Comparison of ENCODE assay signal across 8 cellular contexts in the genomic region with DNA sequence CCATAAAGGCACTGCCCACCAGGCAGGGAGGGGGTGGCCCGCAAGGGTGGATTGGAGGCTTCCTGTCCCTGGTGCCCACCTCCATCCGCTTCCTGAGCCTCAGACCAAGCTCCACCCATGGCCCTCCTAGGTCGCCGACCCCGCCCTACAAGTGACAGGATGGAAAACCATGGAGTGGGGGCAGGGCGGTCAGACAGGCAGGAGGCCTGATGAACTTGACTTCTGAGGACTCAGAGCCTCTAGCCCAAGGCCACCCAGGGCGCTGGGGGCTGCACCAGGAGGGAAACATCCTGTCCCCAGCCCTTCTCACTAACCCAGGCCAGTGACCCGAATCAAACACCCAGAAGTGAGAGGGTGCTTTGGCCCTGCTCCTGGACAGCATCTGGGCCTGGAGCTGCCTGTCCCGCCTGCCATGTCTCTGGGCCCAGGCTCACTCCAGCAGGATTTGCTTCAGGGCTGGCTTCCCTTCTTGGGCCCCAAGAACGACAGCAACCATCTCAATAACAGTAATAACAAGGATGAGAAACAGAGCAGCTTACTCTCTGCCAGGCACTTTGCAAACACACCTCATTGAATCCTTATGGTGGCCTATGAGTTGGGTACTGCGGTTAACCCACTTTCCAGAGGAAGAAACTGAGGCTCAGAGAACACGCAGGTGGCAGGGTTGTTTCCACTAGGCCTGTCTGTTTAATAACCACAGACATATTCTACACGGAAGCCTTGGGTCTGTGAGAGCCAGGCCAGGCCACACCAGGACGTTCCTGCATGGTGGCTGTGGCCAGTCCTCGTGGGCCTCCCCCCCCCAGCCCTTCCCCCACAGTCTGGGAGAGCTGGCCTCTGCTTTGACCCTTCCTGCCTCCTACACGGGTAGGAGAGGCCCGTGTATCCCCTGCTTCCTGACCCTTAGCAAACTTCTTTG. TPM values are rescaled to one million over a fixed set of nuclear protein-coding genes. Genes with fewer than 3 reads are reported as not detected.
DNase-seq lines count a peak whose midpoint lies in the region; ATAC-seq and TF ChIP-seq lines count a peak whose summit lies in the region.

No MANE protein-coding gene starts in this region.

- ATAC-seq in heart left ventricle: peak; percentile 39 to 80 (median 54)

- no peak for TF ChIP-seq CTCF in DOHH2 (IDR thresholded peaks at IDR 0.05; ENCODE audit: low read depth, low read length, poor library complexity, severe bottlenecking)
- no peak for TF ChIP-seq CTCF in heart left ventricle (IDR thresholded peaks at IDR 0.05)
- no peak for TF ChIP-seq CTCF in spleen (IDR thresholded peaks at IDR 0.05 in 8 of 11, conservative IDR thresholded peaks at IDR 0.05 in 3 of 11)

- H3K9me2 ChIP-seq in DOHH2 (replicated peaks; ENCODE audit: control insufficient read depth, low read length): no peaks in the 10 kb centered on the region

- H3K79me2 ChIP-seq in DOHH2 (ENCODE audit: control insufficient read depth, low read length): peaks cover 3% of the 10 kb centered on the region

- intact Hi-C loops in heart left ventricle (cut with DNase I): no loop called here
- intact Hi-C loops in spleen (cut with DNase I; ENCODE audit: low total_unique reads): no loop called here

- no peaks in the 10 kb centered on the region for H3K27me3 ChIP-seq in DOHH2 (ENCODE audit: control insufficient read depth, low read length)
- H3K27me3 ChIP-seq in heart left ventricle: no peaks in the 10 kb centered on the region
- no peaks in the 10 kb centered on the region for H3K27me3 ChIP-seq in spleen (replicated peaks in 1 of 7)
- no peaks in the 10 kb centered on the region for H3K27me3 ChIP-seq in MG63

- in situ Hi-C loops in ACHN (cut with HindIII; ENCODE audit: low pct_ligation_motif_present, low pct_unique_long_range_greater_than_20kb, low sequenced_read_pairs): no loop called here

- peak in 1 of 2 donors; percentile 46 for TF ChIP-seq POLR2A in heart left ventricle (IDR thresholded peaks at IDR 0.05)
- no peak for TF ChIP-seq POLR2A in spleen (IDR thresholded peaks at IDR 0.05)

- WGBS in heart left ventricle, 4 donors: 39 to 57% (median 44%) methylated on average over 6 to 17 of the region's 17 CpGs
- 15 to 21% (median 18%) methylated on average over 14 to 17 of the region's 17 CpGs for WGBS in spleen, 5 donors

- peak overlapping the region; percentile 81 for H3K4me2 ChIP-seq in DOHH2 (ENCODE audit: low read length)

- DNase-seq in activated T-cell treated with anti-CD3 and anti-CD28 coated beads for 24 hours (ENCODE audit: low read depth) (peak; percentile 72), heart left ventricle (peak; percentile 83 to 91 (median 87)), spleen (peak; percentile 95), MG63 (no peak), ACHN (no peak), NCI-H187 (lab: John Stamatoyannopoulos, UW) (no peak)

- no peaks in the 10 kb centered on the region for H3K9me3 ChIP-seq in DOHH2 (ENCODE audit: control insufficient read depth, insufficient read depth, low read length)
- H3K9me3 ChIP-seq in KOPT-K1 (ENCODE audit: insufficient read depth, low read length, poor library complexity, severe bottlenecking): no peaks in the 10 kb centered on the region
- H3K9me3 ChIP-seq in heart left ventricle: no peaks in the 10 kb centered on the region
- no peaks in the 10 kb centered on the region for H3K9me3 ChIP-seq in spleen
- H3K9me3 ChIP-seq in MG63: no peaks in the 10 kb centered on the region

- H3K4me3 ChIP-seq in DOHH2 (ENCODE audit: low read length) (peak overlapping the region; percentile 59), heart left ventricle (peak overlapping the region in 3 of 12 donors; percentile 16 to 51 (median 28)), spleen (peak overlapping the region in 6 of 8 donors; percentile 12 to 65 (median 30)), MG63 (no peak overlapping the region)

- no peaks in the 10 kb centered on the region for H4K20me1 ChIP-seq in DOHH2 (ENCODE audit: control insufficient read depth, insufficient read depth, low read depth, low read length)

- peaks cover 33% of the 10 kb centered on the region for H3F3A ChIP-seq in DOHH2 (ENCODE audit: control insufficient read depth, insufficient read depth)

- H3K36me3 ChIP-seq in DOHH2 (ENCODE audit: control insufficient read depth, low read length) (peaks cover 30% of the 10 kb centered on the region), KOPT-K1 (ENCODE audit: insufficient read depth, low read length) (no peaks in the 10 kb centered on the region), heart left ventricle (peaks cover 0 to 12% (median 11%) of the 10 kb centered on the region in 9 donors), spleen (peaks cover 0 to 17% (median 12%) of the 10 kb centered on the region in 6 donors), MG63 (no peaks in the 10 kb centered on the region; the same call in 1 of the 2 replicates)

- H3K4me1 ChIP-seq in DOHH2 (ENCODE audit: control insufficient read depth, low read length): peaks cover 78% of the 10 kb centered on the region
- peaks cover 9 to 62% (median 42%) of the 10 kb centered on the region in 12 donors for H3K4me1 ChIP-seq in heart left ventricle
- peaks cover 70 to 93% (median 84%) of the 10 kb centered on the region in 6 donors for H3K4me1 ChIP-seq in spleen

- H3K27ac ChIP-seq in DOHH2 (ENCODE audit: low read depth, low read length): peak overlapping the region; percentile 93
- H3K27ac ChIP-seq in KOPT-K1 (ENCODE audit: low read depth, low read length, poor library complexity, severe bottlenecking): peak overlapping the region; percentile 62
- H3K27ac ChIP-seq in heart left ventricle: peak overlapping the region; percentile 67 to 93 (median 81)
- H3K27ac ChIP-seq in spleen: peak overlapping the region; percentile 78 to 94 (median 91)

RNA-seq across cellular contexts. Expression of gene ST6GALNAC6, which starts 4.4 kb away (rescaled TPM):
- total RNA-seq in heart left ventricle (10 to 100 TPM; 28.4 to 75.9 (median 45.6) TPM), spleen (100 to 1,000 TPM in 1 of 7 donors, 10 to 100 TPM in 6; 62.5 to 118 (median 75.9) TPM)
- polyA plus RNA-seq in heart left ventricle (10 to 100 TPM; 35.7 to 37.5 TPM), spleen (10 to 100 TPM; 29.0 to 68.0 (median 31.7) TPM)
- total RNA-seq in MG63 (2014; rRNA removed; shearing (Covaris generic); ENCODE audit: low replicate concordance): 40.5 and 47.3 TPM in 2 replicates

RNA-seq across cellular contexts. Expression of gene ST6GALNAC4, which starts 13.0 kb away (rescaled TPM):
- total RNA-seq in heart left ventricle (10 to 100 TPM; 28.3 to 66.1 (median 42.6) TPM), spleen (10 to 100 TPM; 48.6 to 92.8 (median 65.8) TPM)
- polyA plus RNA-seq in heart left ventricle (10 to 100 TPM; 17.0 to 72.0 TPM), spleen (10 to 100 TPM; 16.0 to 36.7 (median 19.5) TPM)
- 4.7 and 26.9 TPM in 2 replicates for total RNA-seq in MG63 (2014; rRNA removed; shearing (Covaris generic); ENCODE audit: low replicate concordance)

RNA-seq across cellular contexts. Expression of gene AK1, which starts 26.3 kb away (rescaled TPM):
- total RNA-seq in heart left ventricle (100 to 1,000 TPM; 415 to 810 (median 586) TPM), spleen (10 to 100 TPM; 41.3 to 89.7 (median 59.7) TPM)
- polyA plus RNA-seq in heart left ventricle (1,000 to 10,000 TPM in 1 of 2 donors, 100 to 1,000 TPM in 1; 312 to 1,060 TPM), spleen (10 to 100 TPM; 47.0 to 97.9 (median 82.7) TPM)
- 36.6 and 69.0 TPM in 2 replicates for total RNA-seq in MG63 (2014; rRNA removed; shearing (Covaris generic); ENCODE audit: low replicate concordance)

RNA-seq across cellular contexts. Expression of gene PIP5KL1, which starts 26.8 kb away (rescaled TPM):
- under 1 TPM in 7 of 9 donors, not detected in 2; 0.33 to 0.77 (median 0.51) TPM for total RNA-seq in heart left ventricle
- polyA plus RNA-seq in heart left ventricle: under 1 TPM; 0.12 to 0.15 TPM
- total RNA-seq in spleen: 1 to 10 TPM in 2 of 7 donors, under 1 TPM in 3, not detected in 2; 0.46 to 3.6 (median 0.94) TPM
- polyA plus RNA-seq in spleen: under 1 TPM; 0.13 to 0.51 (median 0.42) TPM
- total RNA-seq in MG63 (2014; rRNA removed; shearing (Covaris generic); ENCODE audit: low replicate concordance): 0.13 TPM in 1 of 2 replicates, not detected in the other

RNA-seq across cellular contexts. Expression of gene DPM2, which starts 33.8 kb away (rescaled TPM):
- total RNA-seq in heart left ventricle: 10 to 100 TPM in 7 of 9 donors, 1 to 10 TPM in 2; 7.2 to 19.5 (median 11.7) TPM
- 10 to 100 TPM; 15.3 to 31.7 TPM for polyA plus RNA-seq in heart left ventricle
- 10 to 100 TPM; 19.5 to 31.3 (median 25.2) TPM for total RNA-seq in spleen
- 10 to 100 TPM; 23.6 to 33.8 (median 28.1) TPM for polyA plus RNA-seq in spleen
- 23.3 and 38.9 TPM in 2 replicates for total RNA-seq in MG63 (2014; rRNA removed; shearing (Covaris generic); ENCODE audit: low replicate concordance)

Comparison
In these comparisons a context has a peak if more than half of its experiments do, and no peak if none do; other contexts are left out.
1. DNase-seq: peak in activated T-cell treated with anti-CD3 and anti-CD28 coated beads for 24 hours (single experiment), heart left ventricle (5 of 5) and spleen (single experiment); none in MG63 (single experiment), ACHN (single experiment) and NCI-H187 (0 of 2).
2. Peak in every context shown above with its lines, with median percentiles within 50 percentile points of each other: H3K27ac ChIP-seq.